ENCODE assay signal across 10 cellular contexts in the genomic region with DNA sequence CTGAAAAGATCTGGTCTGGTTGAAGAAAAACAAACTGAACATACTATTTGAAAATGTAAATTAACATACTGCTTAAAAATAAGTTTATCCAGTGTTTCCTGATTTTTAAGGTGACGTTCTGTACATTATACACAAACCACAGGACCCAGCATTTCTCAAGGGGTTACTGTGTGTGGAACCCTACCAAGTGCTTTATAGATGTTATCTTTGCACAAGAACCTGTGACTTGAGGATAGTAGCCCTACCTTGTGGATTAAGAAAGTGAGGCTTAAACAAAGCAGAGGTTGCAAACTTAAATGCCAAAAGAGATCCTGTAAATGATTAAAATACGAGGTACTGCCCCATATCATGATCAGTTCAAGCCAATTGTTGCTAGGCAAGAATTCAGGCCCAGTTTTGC. TPM values are rescaled to one million over a fixed set of nuclear protein-coding genes. Genes with fewer than 3 reads are reported as not detected.
DNase-seq lines count a peak whose midpoint lies in the region; ATAC-seq, FAIRE-seq and TF ChIP-seq lines count a peak whose summit lies in the region.
"Had no signal": no experiment of that assay in that cellular context is flagged by ENCODE, and none has a peak within 500 bp of the region (broad histone marks: within the 10 kb centered on the region; RNA-seq: fewer than 3 reads in every experiment).

No MANE protein-coding gene starts in this region.

- intact Hi-C loops in endothelial cell of umbilical vein (cut with micrococcal nuclease) (loop anchor here (2.0 to 10.0 kb wide), 6 partner anchors 19 to 1955 kb away; a partner anchor contains a TSS), prostate gland (cut with DNase I) (loop anchor here (5.0 to 10.0 kb wide), 3 partner anchors 57 to 365 kb away; a partner anchor contains a TSS), mucosa of descending colon (cut with DNase I, micrococcal nuclease) (loop anchor here in 1 of 2 donors (10.0 kb wide), 1 partner anchor 185 kb away; no protein-coding TSS in a partner anchor)

- H3K4me3 ChIP-seq in BLaER1 treated with 17β-estradiol and CSF1 and Interleukin-3, amounts not matched to agents 10 nM and 100 nM: peak overlapping the region in 9 of 10 experiments; percentile 76 to 94 (median 88); a peak in 10 of 20 replicates
- H3K4me3 ChIP-seq in endothelial cell of umbilical vein (replicated peaks in 1 of 3; ENCODE audit: insufficient read depth in 1 of 3, low read depth in 1 of 3, low read length in 3 of 3) (peak overlapping the region in 1 of 3 experiments; percentile 3), prostate gland (peak overlapping the region; percentile 89 to 97), mucosa of descending colon (no peak overlapping the region)

- TF ChIP-seq POLR2A in endothelial cell of umbilical vein (IDR thresholded peaks at IDR 0.05; ENCODE audit: low read depth, low read length) (no peak), prostate gland (IDR thresholded peaks at IDR 0.05) (no peak)

- H3K4me2 ChIP-seq in BLaER1 treated with 17β-estradiol and CSF1 and Interleukin-3, amounts not matched to agents 10 nM and 100 nM: peak overlapping the region; percentile 82 to 98 (median 94)
- peak overlapping the region; percentile 91 for H3K4me2 ChIP-seq in endothelial cell of umbilical vein (ENCODE audit: insufficient read depth, low read length)

- CTCF ChIA-PET in endothelial cell of umbilical vein (lab: Charles Lee) (interaction anchor here (1.2 to 3.2 kb wide), 7 partner anchors 9 to 193 kb away, joined by 4 to 19 read pairs (median 7); no protein-coding TSS in a partner anchor), HEK293T (lab: Yijun Ruan, JAX) (no interaction called here)

- 9% methylated on average over 2 of the region's 2 CpGs for WGBS in prostate gland

- TF ChIP-seq CTCF in endothelial cell of umbilical vein (IDR thresholded peaks at IDR 0.05; ENCODE audit: extremely low read depth in 1 of 2, insufficient read depth in 1 of 2, low read depth in 1 of 2, low read length in 2 of 2) (no peak), prostate gland (IDR thresholded peaks at IDR 0.05) (no peak), mucosa of descending colon (IDR thresholded peaks at IDR 0.05) (no peak)

- peaks cover 0 to 7% (median 0%) of the 10 kb centered on the region in 11 experiments; a peak in 1 of 22 replicates for H3K36me3 ChIP-seq in BLaER1 treated with 17β-estradiol and CSF1 and Interleukin-3, amounts not matched to agents 10 nM and 100 nM
- H3K36me3 ChIP-seq in endothelial cell of umbilical vein (ENCODE audit: control insufficient read depth in 2 of 2, extremely low read depth in 1 of 2, insufficient read depth in 2 of 2, low read length in 2 of 2) (no peaks in the 10 kb centered on the region), prostate gland (no peaks in the 10 kb centered on the region), mucosa of descending colon (ENCODE audit: low read depth) (no peaks in the 10 kb centered on the region)

- H2AFZ ChIP-seq in endothelial cell of umbilical vein (ENCODE audit: low read depth, low read length): no peak overlapping the region

- ATAC-seq in T-helper 17 cell (no peak), mucosa of descending colon (no peak)

- dilution Hi-C loops in endothelial cell of umbilical vein (cut with MboI; ENCODE audit: extremely low pct_ligation_motif_present, low sequenced_read_pairs): no loop called here

- H4K20me1 ChIP-seq in BLaER1 treated with 17β-estradiol and CSF1 and Interleukin-3, amounts not matched to agents 10 nM and 100 nM: peaks cover 0 to 60% (median 9%) of the 10 kb centered on the region in 11 experiments; a peak in 9 of 22 replicates
- no peaks in the 10 kb centered on the region for H4K20me1 ChIP-seq in endothelial cell of umbilical vein (replicated peaks; ENCODE audit: control insufficient read depth, extremely low read depth, insufficient read depth, low read length)

- no TSS peak for BruUV-seq in endothelial cell of umbilical vein (replicated peaks; lab: Mats Ljungman, UMichigan)

- peaks cover 64% of the 10 kb centered on the region for H3K4me1 Mint-ChIP-seq in T-helper 17 cell

- DNase-seq in T-helper 17 cell (no peak), endothelial cell of umbilical vein (ENCODE audit: low read depth, low spot score) (no peak), prostate gland (ENCODE audit: low spot score) (no peak), NCI-H82 (lab: John Stamatoyannopoulos, UW) (no peak), HPDE6-E6E7 (ENCODE audit: extremely low spot score) (no peak), mucosa of descending colon (no peak), HEK293T (ENCODE audit: extremely low spot score) (no peak)
- DNase-seq: NCI-H2171 treated with DMSO at 0.1 percent for 48 hours; stimulated activated naive CD4-positive, alpha-beta T cell treated with Interleukin-2 at 50 U/mL for 16 hours had no signal

- no peaks in the 10 kb centered on the region for H3K9me1 ChIP-seq in endothelial cell of umbilical vein (replicated peaks; ENCODE audit: control insufficient read depth, extremely low read depth, insufficient read depth, low read length)

- H3K4me1 ChIP-seq in BLaER1 treated with 17β-estradiol and CSF1 and Interleukin-3, amounts not matched to agents 10 nM and 100 nM: peaks cover 58 to 71% (median 69%) of the 10 kb centered on the region in 10 experiments
- H3K4me1 ChIP-seq in endothelial cell of umbilical vein (ENCODE audit: control insufficient read depth, extremely low read depth, insufficient read depth, low read length) (peaks cover 34% of the 10 kb centered on the region), prostate gland (replicated peaks) (peaks cover 4% of the 10 kb centered on the region), mucosa of descending colon (ENCODE audit: low read depth) (peaks cover 55% of the 10 kb centered on the region)

- H3K27ac ChIP-seq in BLaER1 treated with 17β-estradiol and CSF1 and Interleukin-3, amounts not matched to agents 10 nM and 100 nM: peak overlapping the region in 10 of 11 experiments; percentile 1 to 96 (median 90); a peak in 15 of 22 replicates
- peak overlapping the region; percentile 84 for H3K27ac ChIP-seq in endothelial cell of umbilical vein (ENCODE audit: insufficient read depth, low read depth, low read length)
- H3K27ac ChIP-seq in prostate gland: peak overlapping the region; percentile 100

- no peaks in the 10 kb centered on the region for H3K27me3 Mint-ChIP-seq in T-helper 17 cell

- H3K9me3 ChIP-seq in BLaER1 treated with 17β-estradiol and CSF1 and Interleukin-3, amounts not matched to agents 10 nM and 100 nM (replicated peaks in 1 of 11): no peaks in the 10 kb centered on the region
- H3K9me3 ChIP-seq in T-helper 17 cell (ENCODE audit: control insufficient read depth, low read length, poor library complexity, severe bottlenecking) (no peaks in the 10 kb centered on the region), endothelial cell of umbilical vein (replicated peaks; ENCODE audit: control insufficient read depth, insufficient read depth, low read length) (no peaks in the 10 kb centered on the region), prostate gland (no peaks in the 10 kb centered on the region), mucosa of descending colon (no peaks in the 10 kb centered on the region)

- FAIRE-seq in endothelial cell of umbilical vein (lab: Jason Lieb, UNC): no peak

- POLR2A ChIA-PET in endothelial cell of umbilical vein (lab: Charles Lee): interaction anchor here (1.6 to 2.8 kb wide), 2 partner anchors 10 to 17 kb away, joined by 4 to 20 read pairs; no protein-coding TSS in a partner anchor
- POLR2A ChIA-PET in HEK293T (lab: Yijun Ruan, JAX): interaction anchor here (3.0 kb wide), 1 partner anchor 10 kb away, joined by 31 read pairs; no protein-coding TSS in a partner anchor

- peak overlapping the region; percentile 87 to 97 (median 95); a peak in 19 of 22 replicates for H3K9ac ChIP-seq in BLaER1 treated with 17β-estradiol and CSF1 and Interleukin-3, amounts not matched to agents 10 nM and 100 nM
- peak overlapping the region; percentile 93 for H3K9ac ChIP-seq in endothelial cell of umbilical vein (replicated peaks; ENCODE audit: extremely low read depth, insufficient read depth, low read length)

- H3K4me3 Mint-ChIP-seq in T-helper 17 cell: peak overlapping the region; percentile 96

- peaks cover 81% of the 10 kb centered on the region for H3K79me2 ChIP-seq in endothelial cell of umbilical vein (ENCODE audit: control insufficient read depth, insufficient read depth, low read length)

- H3K36me3 Mint-ChIP-seq in T-helper 17 cell (ENCODE audit: low read depth): no peaks in the 10 kb centered on the region

- H3K27me3 ChIP-seq in BLaER1 treated with 17β-estradiol and CSF1 and Interleukin-3, amounts not matched to agents 10 nM and 100 nM: no peaks in the 10 kb centered on the region; a peak in 3 of 22 replicates
- H3K27me3 ChIP-seq in endothelial cell of umbilical vein (ENCODE audit: control insufficient read depth in 2 of 2, insufficient read depth in 2 of 2, low read length in 2 of 2) (no peaks in the 10 kb centered on the region), prostate gland (replicated peaks; ENCODE audit: insufficient read depth) (no peaks in the 10 kb centered on the region)

- peak overlapping the region; percentile 98 for H3K27ac Mint-ChIP-seq in T-helper 17 cell

TF ChIP-seq in endothelial cell of umbilical vein, 7 proteins besides CTCF, POLR2A, EP300 and RAD21:
- TF ChIP-seq FOS (IDR thresholded peaks at IDR 0.05; ENCODE audit: borderline replicate concordance, insufficient read depth, low read length) (no peak), MYC (IDR thresholded peaks at IDR 0.05; ENCODE audit: low read depth, low read length) (no peak), GATA2 (IDR thresholded peaks at IDR 0.05; ENCODE audit: insufficient read depth, insufficient read length, low read depth, low read length) (peak; percentile 37)

TF ChIP-seq in HEK293T, 16 proteins besides CTCF, POLR2A, EP300 and RAD21 (continues in another document):
- TF ChIP-seq HDGF (IDR thresholded peaks at IDR 0.05; ENCODE audit: borderline replicate concordance): no peak
- TF ChIP-seq TARDBP (IDR thresholded peaks at IDR 0.05): no peak
- TF ChIP-seq L3MBTL2 (conservative IDR thresholded peaks at IDR 0.05): no peak
- no peak for TF ChIP-seq ARNT (IDR thresholded peaks at IDR 0.05)
- TF ChIP-seq ZNF384 (IDR thresholded peaks at IDR 0.05): no peak
- no peak for TF ChIP-seq BHLHE40 (IDR thresholded peaks at IDR 0.05; ENCODE audit: borderline replicate concordance)
- TF ChIP-seq ELF4 (IDR thresholded peaks at IDR 0.05): no peak

RNA-seq across cellular contexts. Expression of a gene that starts 4.7 kb away (rescaled TPM):
- total RNA-seq in T-helper 17 cell (10 to 100 TPM; 78.0 to 82.7 TPM), endothelial cell of umbilical vein (17.2 and 23.1 TPM in 2 replicates), prostate gland (100 to 1,000 TPM in 1 of 2 donors, 10 to 100 TPM in 1; 82.9 to 129 TPM), mucosa of descending colon (100 to 1,000 TPM in 1 of 3 donors, 10 to 100 TPM in 2; 29.5 to 104 (median 45.4) TPM)
- 6.6 and 7.3 TPM in 2 replicates for polyA plus RNA-seq in endothelial cell of umbilical vein
- 9.9 and 12.0 TPM in 2 replicates for polyA plus RNA-seq in endothelial cell of umbilical vein (2011; cell fraction: cytosol; rRNA removed)
- 13.0 and 15.9 TPM in 2 replicates for polyA plus RNA-seq in endothelial cell of umbilical vein (2011; cell fraction: nucleus; rRNA removed)
- 11.0 and 16.4 TPM in 2 replicates for polyA plus RNA-seq in endothelial cell of umbilical vein (2012)
- 10.0 and 12.9 TPM in 2 replicates for polyA minus RNA-seq in endothelial cell of umbilical vein
- 2.4 TPM for polyA minus RNA-seq in endothelial cell of umbilical vein (2011; cell fraction: cytosol; rRNA and poly(A)+ RNA removed)
- polyA minus RNA-seq in endothelial cell of umbilical vein (2011; cell fraction: nucleus; rRNA and poly(A)+ RNA removed): 20.2 and 29.8 TPM in 2 replicates
